8 cellular contexts compared by ENCODE assay signal in genomic region chr10:97713351-97713827, GRCh38. TPM values are rescaled to one million over a fixed set of nuclear protein-coding genes. Genes with fewer than 3 reads are reported as not detected.
DNase-seq lines count a peak whose midpoint lies in the region; ATAC-seq and TF ChIP-seq lines count a peak whose summit lies in the region.

Gene MARVELD1 (plus strand): TSS chr10:97713730. CDS start chr10:97713877, 147 bp downstream.

- peak within 1 kb of the TSS; percentile 95 for H2AFZ ChIP-seq in GM23338

- H3K36me3 ChIP-seq in GM23338 (ENCODE audit: insufficient read depth), result peaks cover 7% of the 10 kb centered on the region; the same call in 1 of the 2 replicates
- H3K36me3 ChIP-seq in NT2/D1 (ENCODE audit: insufficient read depth, insufficient read length, low read length), result peaks cover 22% of the 10 kb centered on the region
- H3K36me3 ChIP-seq in brain microvascular endothelial cell (replicated peaks), result peaks cover 13% of the 10 kb centered on the region
- H3K36me3 ChIP-seq in iPS-20b (ENCODE audit: insufficient read depth, low read depth, low read length), result peaks cover 19% of the 10 kb centered on the region

- H3K4me1 ChIP-seq in GM23338 (ENCODE audit: insufficient read depth) (peaks cover 40% of the 10 kb centered on the region), NT2/D1 (ENCODE audit: insufficient read depth, insufficient read length) (peaks cover 1% of the 10 kb centered on the region), iPS-20b (ENCODE audit: insufficient read depth, low read length) (peaks cover 19% of the 10 kb centered on the region)

- no peaks in the 10 kb centered on the region for H3K9me3 ChIP-seq in NT2/D1 (ENCODE audit: insufficient read depth, low read length)
- no peaks in the 10 kb centered on the region for H3K9me3 ChIP-seq in iPS-20b (ENCODE audit: insufficient read depth, low read depth, low read length)

- H3K9me3 Mint-ChIP-seq in CD14-positive monocyte, result peaks cover 0 to 2% (median 0%) of the 10 kb centered on the region in 7 donors
- H3K9me3 Mint-ChIP-seq in GM23338, result no peaks in the 10 kb centered on the region; the same call in 2 of the 3 replicates

- peak within 1 kb of the TSS; percentile 82 for H3K4me3 ChIP-seq in GM23338
- peak within 1 kb of the TSS; percentile 86 for H3K4me3 ChIP-seq in NT2/D1 (ENCODE audit: insufficient read length, low read depth)
- H3K4me3 ChIP-seq in brain microvascular endothelial cell (ENCODE audit: low read depth, low read length), result peak within 1 kb of the TSS; percentile 88
- peak within 1 kb of the TSS; percentile 80 for H3K4me3 ChIP-seq in iPS-20b (ENCODE audit: low read length)
- peak within 1 kb of the TSS; percentile 47 to 79 (median 56) for H3K4me3 ChIP-seq in skin epidermis

- H3K27ac ChIP-seq in GM23338 (ENCODE audit: low read depth), result peak within 1 kb of the TSS; percentile 97
- H3K27ac ChIP-seq in brain microvascular endothelial cell, result peak within 1 kb of the TSS; percentile 89
- H3K27ac ChIP-seq in iPS-20b (ENCODE audit: low read length), result peak within 1 kb of the TSS; percentile 55
- peak within 1 kb of the TSS; percentile 67 to 97 (median 93) for H3K27ac ChIP-seq in skin epidermis

- intact Hi-C loops in CD14-positive monocyte (cut with micrococcal nuclease), result loop anchor here in 1 of 2 donors (5.0 kb wide), 1 partner anchor 36 kb away; no protein-coding TSS in a partner anchor

- peaks cover 17% of the 10 kb centered on the region for H3K79me2 ChIP-seq in GM23338 (replicated peaks; ENCODE audit: insufficient read depth)

- H3K9me2 ChIP-seq in GM23338 (ENCODE audit: insufficient read depth), result no peaks in the 10 kb centered on the region

- H3K4me2 ChIP-seq in GM23338, result peak within 1 kb of the TSS; percentile 92

- no peaks in the 10 kb centered on the region for H4K20me1 ChIP-seq in GM23338 (replicated peaks; ENCODE audit: insufficient read depth)

- H3K27me3 ChIP-seq in GM23338 (ENCODE audit: insufficient read depth) (no peaks in the 10 kb centered on the region), NT2/D1 (ENCODE audit: insufficient read depth, insufficient read length) (no peaks in the 10 kb centered on the region), brain microvascular endothelial cell (replicated peaks) (no peaks in the 10 kb centered on the region), iPS-20b (ENCODE audit: insufficient read depth, low read length) (no peaks in the 10 kb centered on the region)

- H3K4me1 Mint-ChIP-seq in CD14-positive monocyte (peaks cover 56% of the 10 kb centered on the region), GM23338 (peaks cover 51% of the 10 kb centered on the region)

- H3K9ac ChIP-seq in NT2/D1 (ENCODE audit: insufficient read length, low read depth) (peak within 1 kb of the TSS; percentile 97), iPS-20b (ENCODE audit: low read depth, low read length) (peak within 1 kb of the TSS; percentile 87)

- TF ChIP-seq CTCF in CD14-positive monocyte (IDR thresholded peaks at IDR 0.05) (no peak), GM23338 (conservative IDR thresholded peaks at IDR 0.05; ENCODE audit: low read depth in 2 of 2) (no peak), brain microvascular endothelial cell (IDR thresholded peaks at IDR 0.05; ENCODE audit: low read depth, low read length, missing control alignments) (no peak)

- DNase-seq in CD14-positive monocyte (ENCODE audit: low spot score) (no peak), GM23338 (ENCODE audit: low spot score) (peak; percentile 92), NT2/D1 (ENCODE audit: low read depth, low spot score) (no peak), brain microvascular endothelial cell (peak; percentile 40)

- in situ Hi-C loops in brain microvascular endothelial cell (cut with HindIII; ENCODE audit: low pct_ligation_motif_present, low sequenced_read_pairs), result no loop called here

- H3K27ac Mint-ChIP-seq in CD14-positive monocyte (peak within 1 kb of the TSS; percentile 85 to 94 (median 92)), GM23338 (peak within 1 kb of the TSS; percentile 99)

- peaks cover 18% of the 10 kb centered on the region for H3F3A ChIP-seq in GM23338 (replicated peaks; ENCODE audit: low read depth)

- H3K27me3 Mint-ChIP-seq in CD14-positive monocyte (ENCODE audit: low read depth in 3 of 3) (peaks cover 2 to 9% (median 3%) of the 10 kb centered on the region in 3 donors), GM23338 (ENCODE audit: insufficient read depth, low read depth, poor library complexity) (peaks cover 17% of the 10 kb centered on the region)

- peak within 1 kb of the TSS; percentile 80 to 92 for H3K4me3 Mint-ChIP-seq in CD14-positive monocyte
- H3K4me3 Mint-ChIP-seq in GM23338, result peak within 1 kb of the TSS; percentile 100

- peak; percentile 19 for ATAC-seq in GM23338
- ATAC-seq in GM19455 (IDR thresholded peaks at IDR 0.05; ENCODE audit: unreplicated experiment), result no peak
- no peak for ATAC-seq in GM19023 (IDR thresholded peaks at IDR 0.05; ENCODE audit: unreplicated experiment)

- H3K36me3 Mint-ChIP-seq in CD14-positive monocyte, result peaks cover 18 to 19% of the 10 kb centered on the region in 2 donors
- peaks cover 26% of the 10 kb centered on the region for H3K36me3 Mint-ChIP-seq in GM23338 (ENCODE audit: low read depth)

TF ChIP-seq in GM23338, 12 proteins besides CTCF, POLR2A, EP300 and RAD21 (continues in another document):
- TF ChIP-seq REST (IDR thresholded peaks at IDR 0.05; ENCODE audit: unreplicated experiment) (no peak), EZH2 (IDR thresholded peaks at IDR 0.05; ENCODE audit: low read depth, unreplicated experiment) (no peak), EZH2phosphoT487 (IDR thresholded peaks at IDR 0.05; ENCODE audit: unreplicated experiment) (no peak), ZNF331 (CRISPR knock-in tag; IDR thresholded peaks at IDR 0.05; ENCODE audit: low read depth) (no peak)

RNA-seq across cellular contexts. Expression of gene MARVELD1, which starts in this region (rescaled TPM):
- 1 to 10 TPM; 3.7 to 9.2 TPM for polyA plus RNA-seq in CD14-positive monocyte
- total RNA-seq in GM23338 (2014; rRNA removed; shearing (Covaris generic)), result 19.3 and 23.7 TPM in 2 replicates
- 7.3 and 8.7 TPM in 2 replicates for polyA plus RNA-seq in GM23338 (2016; fragmentation: Nextera tagmentation; extraction: Ambion mirVana)

Comparison
In these comparisons a context has a peak if more than half of its experiments do, and no peak if none do; other contexts are left out.
1. DNase-seq: peak in GM23338 (single experiment) and brain microvascular endothelial cell (single experiment); none in CD14-positive monocyte (single experiment) and NT2/D1 (single experiment).
2. Peak in every context shown above with its lines, with median percentiles within 50 percentile points of each other: H3K27ac ChIP-seq and H3K4me3 ChIP-seq.